ENCODE assay signal across 24 cellular contexts in genomic region chr7:22287412-22287811, GRCh38.
"Had no signal": no experiment of that assay in that cellular context is flagged by ENCODE, and none has a peak within 500 bp of the region (broad histone marks: within the 10 kb centered on the region; RNA-seq: fewer than 3 reads in every experiment).

No MANE protein-coding gene starts in this region.

- H3K36me3 ChIP-seq: lower lobe of right lung, stomach, thyroid gland had no signal

- H3K9me3 ChIP-seq: lower lobe of right lung, mucosa of descending colon, pancreas, right lobe of liver, stomach, thyroid gland, vagina had no signal

- H3K4me3 Mint-ChIP-seq: mesothelial cell of epicardium; naive thymus-derived CD8-positive, alpha-beta T cell; nephron progenitor cell had no signal

- H3K4me1 Mint-ChIP-seq: mesothelial cell of epicardium had no signal

- DNase-seq: dorsolateral prefrontal cortex; effector CD4-positive, alpha-beta T cell; head of caudate nucleus; left ventricle myocardium superior; lower lobe of right lung; mesenchymal stem cell; mucosa of descending colon; naive thymus-derived CD8-positive, alpha-beta T cell; nephron progenitor cell; occipital lobe; pancreas; right lobe of liver; small intestine; stimulated activated CD4-positive, alpha-beta T cell treated with anti-CD3 and anti-CD28 coated beads, Interleukin-15, amount 100 ng/mL, for 24 hours; stimulated activated CD4-positive, alpha-beta T cell treated with anti-CD3 and anti-CD28 coated beads, Interleukin-2, amount 100 ng/mL, for 48 hours; stimulated activated naive CD4-positive, alpha-beta T cell; stomach; thyroid gland; trophoblast cell had no signal

- ATAC-seq: left ventricle myocardium superior; lower lobe of right lung; mucosa of descending colon; naive thymus-derived CD8-positive, alpha-beta T cell; pancreas; right lobe of liver had no signal

- H3K36me3 Mint-ChIP-seq: mesothelial cell of epicardium; naive thymus-derived CD8-positive, alpha-beta T cell had no signal

- H3K9me3 Mint-ChIP-seq: nephron progenitor cell had no signal

- H3K27ac ChIP-seq: lower lobe of right lung, pancreas, right lobe of liver, stomach, thyroid gland, vagina had no signal

- H3K4me1 ChIP-seq: lower lobe of right lung, pancreas, right lobe of liver, stomach, thyroid gland, vagina had no signal

- H3K27ac Mint-ChIP-seq: mesothelial cell of epicardium; naive thymus-derived CD8-positive, alpha-beta T cell; nephron progenitor cell had no signal

- H3K27me3 ChIP-seq: dorsolateral prefrontal cortex, pancreas, right lobe of liver, stomach, thyroid gland, vagina had no signal

- H3K4me3 ChIP-seq: dorsolateral prefrontal cortex, lower lobe of right lung, mucosa of descending colon, pancreas, right lobe of liver, stomach, thyroid gland, vagina had no signal

- FAIRE-seq: colon, frontal cortex, keratinocyte, pancreas, small intestine had no signal
